In the genomic region with DNA sequence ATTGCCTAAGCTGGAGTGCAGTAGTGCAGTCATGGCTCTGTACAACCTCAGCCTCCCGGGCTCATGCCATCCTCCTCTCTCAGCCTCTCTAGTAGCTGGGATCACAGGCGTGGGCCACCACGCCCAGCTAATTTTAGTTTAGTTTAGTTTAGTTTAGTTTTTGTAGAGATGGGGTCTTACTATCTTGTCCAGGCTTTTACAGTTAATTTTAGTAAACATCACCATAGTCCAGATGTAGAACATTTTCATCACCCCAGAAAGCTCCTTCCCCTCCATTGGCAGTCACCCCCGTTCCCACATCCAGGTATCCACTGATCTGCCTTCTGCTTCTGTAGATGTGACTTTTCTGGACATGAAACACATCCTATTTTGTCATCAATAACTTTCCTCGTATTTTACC, we compare ENCODE assay signal across 1 cellular context.
A peak's percentile ranks its signal among the peaks of the same experiment; 100 is the strongest.
TF ChIP-seq lines count a peak whose summit lies in the region.

No MANE protein-coding gene starts in this region.

TF ChIP-seq in HepG2, 621 proteins besides CTCF, POLR2A, EP300 and RAD21:
- TF ChIP-seq ZFAT (CRISPR knock-in tag; conservative IDR thresholded peaks at IDR 0.05): no peak
- 0 out of 2 replicates have a peak, but pooled peaks have one; percentile 9 for TF ChIP-seq ZNF121 (CRISPR knock-in tag; IDR thresholded peaks at IDR 0.05)
TF ChIP-seq in HepG2: peak in this region for 1.
